ENCODE assay signal across 1 cellular context in the genomic region with DNA sequence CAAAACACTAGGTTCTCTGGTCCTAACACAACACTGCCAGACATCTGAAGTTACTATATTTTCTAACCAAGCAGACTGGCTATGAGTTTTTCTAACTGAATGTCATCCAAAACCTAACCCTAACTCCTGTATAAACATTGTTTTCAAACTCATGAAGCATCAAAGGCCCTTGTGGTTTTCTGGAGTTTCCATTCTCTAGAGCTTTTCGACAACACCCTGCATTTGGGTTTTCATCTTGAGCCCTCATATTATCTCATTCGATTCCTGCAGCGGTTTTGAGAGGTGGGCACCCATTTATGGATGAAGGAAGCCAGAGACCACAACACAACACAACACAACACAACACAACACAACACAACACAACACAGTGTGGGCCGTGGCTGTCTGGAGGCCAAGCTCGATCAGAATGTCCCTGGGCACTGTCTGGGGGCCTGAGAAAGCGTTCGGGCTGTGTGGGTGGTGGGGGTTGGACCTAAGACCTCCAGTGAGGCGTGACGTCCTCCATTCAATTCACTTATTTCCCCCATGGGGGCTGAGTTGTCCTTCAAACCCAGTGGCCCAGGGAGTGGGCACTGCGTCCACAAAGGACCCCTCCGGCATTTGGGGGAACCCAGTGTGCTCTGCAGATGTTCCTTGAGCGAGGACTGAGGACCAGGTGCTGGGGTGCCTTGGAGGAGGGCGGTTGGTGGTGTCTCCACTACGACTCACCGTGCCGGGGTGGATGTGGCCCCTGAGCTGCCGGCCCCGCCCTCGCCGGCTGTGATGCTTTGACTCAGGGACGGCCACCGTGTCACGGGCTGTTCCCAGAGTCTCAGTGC.
TF ChIP-seq lines count a peak whose summit lies in the region.

No MANE protein-coding gene starts in this region.

TF ChIP-seq in SK-N-SH treated with all-trans-retinoic acid at 6 μM for 48 hours, 23 proteins besides CTCF, POLR2A, EP300 and RAD21 (continued from another document):
- TF ChIP-seq, protein P1, sequence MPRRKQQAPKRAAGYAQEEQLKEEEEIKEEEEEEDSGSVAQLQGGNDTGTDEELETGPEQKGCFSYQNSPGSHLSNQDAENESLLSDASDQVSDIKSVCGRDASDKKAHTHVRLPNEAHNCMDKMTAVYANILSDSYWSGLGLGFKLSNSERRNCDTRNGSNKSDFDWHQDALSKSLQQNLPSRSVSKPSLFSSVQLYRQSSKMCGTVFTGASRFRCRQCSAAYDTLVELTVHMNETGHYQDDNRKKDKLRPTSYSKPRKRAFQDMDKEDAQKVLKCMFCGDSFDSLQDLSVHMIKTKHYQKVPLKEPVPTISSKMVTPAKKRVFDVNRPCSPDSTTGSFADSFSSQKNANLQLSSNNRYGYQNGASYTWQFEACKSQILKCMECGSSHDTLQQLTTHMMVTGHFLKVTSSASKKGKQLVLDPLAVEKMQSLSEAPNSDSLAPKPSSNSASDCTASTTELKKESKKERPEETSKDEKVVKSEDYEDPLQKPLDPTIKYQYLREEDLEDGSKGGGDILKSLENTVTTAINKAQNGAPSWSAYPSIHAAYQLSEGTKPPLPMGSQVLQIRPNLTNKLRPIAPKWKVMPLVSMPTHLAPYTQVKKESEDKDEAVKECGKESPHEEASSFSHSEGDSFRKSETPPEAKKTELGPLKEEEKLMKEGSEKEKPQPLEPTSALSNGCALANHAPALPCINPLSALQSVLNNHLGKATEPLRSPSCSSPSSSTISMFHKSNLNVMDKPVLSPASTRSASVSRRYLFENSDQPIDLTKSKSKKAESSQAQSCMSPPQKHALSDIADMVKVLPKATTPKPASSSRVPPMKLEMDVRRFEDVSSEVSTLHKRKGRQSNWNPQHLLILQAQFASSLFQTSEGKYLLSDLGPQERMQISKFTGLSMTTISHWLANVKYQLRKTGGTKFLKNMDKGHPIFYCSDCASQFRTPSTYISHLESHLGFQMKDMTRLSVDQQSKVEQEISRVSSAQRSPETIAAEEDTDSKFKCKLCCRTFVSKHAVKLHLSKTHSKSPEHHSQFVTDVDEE (CRISPR knock-in tag; IDR thresholded peaks at IDR 0.05), result no peak
- TF ChIP-seq ZNF8 (CRISPR knock-in tag; IDR thresholded peaks at IDR 0.05) (no peak), TOX (CRISPR knock-in tag; IDR thresholded peaks at IDR 0.05; ENCODE audit: borderline replicate concordance) (no peak), ZC3H10 (CRISPR knock-in tag; IDR thresholded peaks at IDR 0.05) (no peak), OSR1 (CRISPR knock-in tag; IDR thresholded peaks at IDR 0.05) (no peak), ARNTL (CRISPR knock-in tag; IDR thresholded peaks at IDR 0.05; ENCODE audit: borderline replicate concordance, low read depth) (no peak), ISL1 (CRISPR knock-in tag; IDR thresholded peaks at IDR 0.05) (no peak)
